ENCODE assay signal across 12 cellular contexts in genomic region chr7:135167360-135167759, GRCh38. TPM values are rescaled to one million over a fixed set of nuclear protein-coding genes. Genes with fewer than 3 reads are reported as not detected.
A peak's percentile ranks its signal among the peaks of the same experiment; 100 is the strongest.
DNase-seq lines count a peak whose midpoint lies in the region; ATAC-seq and TF ChIP-seq lines count a peak whose summit lies in the region.
"Had no signal": no experiment of that assay in that cellular context is flagged by ENCODE, and none has a peak within 500 bp of the region (broad histone marks: within the 10 kb centered on the region; RNA-seq: fewer than 3 reads in every experiment).

No MANE protein-coding gene starts in this region.

- no peaks in the 10 kb centered on the region for H3K27me3 Mint-ChIP-seq in T-helper 1 cell treated with Interleukin-12 subunit alpha and Interleukin-12 subunit beta and Interleukin-4 antibody, amounts not matched to agents 30 μg/mL and 1 μg/mL, for 36 hours (ENCODE audit: low read depth)
- no peaks in the 10 kb centered on the region for H3K27me3 Mint-ChIP-seq in effector memory CD8-positive, alpha-beta T cell

- H3K27ac ChIP-seq in RWPE1 = peak overlapping the region; percentile 96
- peak overlapping the region; percentile 96 for H3K27ac ChIP-seq in skeletal muscle tissue (ENCODE audit: low read depth, low read length)
- H3K27ac ChIP-seq: 22Rv1 had no signal

- peak overlapping the region; percentile 31 for H3K27ac Mint-ChIP-seq in T-helper 1 cell treated with Interleukin-12 subunit alpha and Interleukin-12 subunit beta and Interleukin-4 antibody, amounts not matched to agents 30 μg/mL and 1 μg/mL, for 36 hours
- H3K27ac Mint-ChIP-seq in effector memory CD8-positive, alpha-beta T cell = peak overlapping the region; percentile 96

- DNase-seq in T-helper 1 cell (no peak), RWPE1 (ENCODE audit: low spot score) (no peak), HEK293T (ENCODE audit: extremely low spot score) (no peak)
- no peak for DNase-seq in effector memory CD8-positive, alpha-beta T cell
- DNase-seq in stimulated activated naive CD4-positive, alpha-beta T cell treated with Interleukin-2 at 50 U/mL for 16 hours (lab: John Stamatoyannopoulos, UW) = no peak
- DNase-seq: DMS153, foreskin melanocyte, NCI-H1694 had no signal

- H3K9me3 Mint-ChIP-seq in T-helper 1 cell treated with Interleukin-12 subunit alpha and Interleukin-12 subunit beta and Interleukin-4 antibody, amounts not matched to agents 30 μg/mL and 1 μg/mL, for 36 hours = peaks cover 3% of the 10 kb centered on the region
- H3K9me3 Mint-ChIP-seq in effector memory CD8-positive, alpha-beta T cell = no peaks in the 10 kb centered on the region

- peak overlapping the region in 2 of 3 donors; percentile 18 to 40 for H3K9ac ChIP-seq in skeletal muscle tissue (ENCODE audit: low read depth in 1 of 3, low read length in 3 of 3)

- TF ChIP-seq CTCF in RWPE1 (conservative IDR thresholded peaks at IDR 0.05; ENCODE audit: low read depth) = no peak

- ATAC-seq in effector memory CD8-positive, alpha-beta T cell (replicated peaks) = no peak
- ATAC-seq in HG03095 (IDR thresholded peaks at IDR 0.05; ENCODE audit: unreplicated experiment) = no peak

- peaks cover 31% of the 10 kb centered on the region for H3K36me3 Mint-ChIP-seq in T-helper 1 cell treated with Interleukin-12 subunit alpha and Interleukin-12 subunit beta and Interleukin-4 antibody, amounts not matched to agents 30 μg/mL and 1 μg/mL, for 36 hours (ENCODE audit: low read depth)
- H3K36me3 Mint-ChIP-seq in effector memory CD8-positive, alpha-beta T cell (ENCODE audit: insufficient read depth) = peaks cover 60% of the 10 kb centered on the region

- POLR2A ChIA-PET in RWPE1 (lab: Yijun Ruan, JAX; ENCODE audit: low non-redundant PET) = interaction anchor here (0.6 kb wide), 1 partner anchor 348 kb away, joined by 5 read pairs; no protein-coding TSS in a partner anchor
- POLR2A ChIA-PET in HEK293T (lab: Yijun Ruan, JAX) = interaction anchor here (1.0 to 1.2 kb wide), 2 partner anchors 10 to 180 kb away, joined by 4 read pairs; no protein-coding TSS in a partner anchor

- H3K4me3 Mint-ChIP-seq in T-helper 1 cell treated with Interleukin-12 subunit alpha and Interleukin-12 subunit beta and Interleukin-4 antibody, amounts not matched to agents 30 μg/mL and 1 μg/mL, for 36 hours = peak overlapping the region; percentile 25
- peak overlapping the region; percentile 12 to 49 for H3K4me3 Mint-ChIP-seq in effector memory CD8-positive, alpha-beta T cell

- H3K4me1 ChIP-seq in skeletal muscle tissue (ENCODE audit: control insufficient read depth in 3 of 3, insufficient read depth in 3 of 3, low read length in 3 of 3) = peaks cover 74 to 79% (median 76%) of the 10 kb centered on the region in 3 donors

- H3K9me3 ChIP-seq in skeletal muscle tissue (ENCODE audit: control insufficient read depth in 3 of 3, low read length in 3 of 3) = no peaks in the 10 kb centered on the region

- peaks cover 27 to 30% (median 29%) of the 10 kb centered on the region in 3 donors for H3K36me3 ChIP-seq in skeletal muscle tissue (ENCODE audit: control insufficient read depth in 3 of 3, insufficient read depth in 3 of 3, low read length in 3 of 3)

- H3K27me3 ChIP-seq in skeletal muscle tissue (ENCODE audit: control insufficient read depth in 3 of 3, insufficient read depth in 3 of 3, low read length in 3 of 3) = no peaks in the 10 kb centered on the region

- H3K4me3 ChIP-seq in skeletal muscle tissue (ENCODE audit: low read length in 3 of 3) = no peak overlapping the region

- CTCF ChIA-PET in RWPE1 (lab: Yijun Ruan, JAX) (no interaction called here), HEK293T (lab: Yijun Ruan, JAX) (no interaction called here)

- peaks cover 44% of the 10 kb centered on the region for H3K4me1 Mint-ChIP-seq in T-helper 1 cell treated with Interleukin-12 subunit alpha and Interleukin-12 subunit beta and Interleukin-4 antibody, amounts not matched to agents 30 μg/mL and 1 μg/mL, for 36 hours (ENCODE audit: low read depth)
- H3K4me1 Mint-ChIP-seq in effector memory CD8-positive, alpha-beta T cell (ENCODE audit: low read depth in 2 of 2) = peaks cover 45 to 46% of the 10 kb centered on the region in 2 donors

TF ChIP-seq in HEK293T, 16 proteins besides CTCF, POLR2A, EP300 and RAD21:
- no peak for TF ChIP-seq FOXA1 (IDR thresholded peaks at IDR 0.05)

RNA-seq across cellular contexts. Expression of gene CYREN, which starts 3.1 kb away (rescaled TPM):
- 20.4 TPM for total RNA-seq in skeletal muscle tissue

RNA-seq across cellular contexts. Expression of gene TMEM140, which starts 19.5 kb away (rescaled TPM):
- total RNA-seq in skeletal muscle tissue = 1.6 TPM

RNA-seq across cellular contexts. Expression of gene WDR91, which starts 44.0 kb away (rescaled TPM):
- total RNA-seq in skeletal muscle tissue = 6.8 TPM
